In genomic region chr9:127113540-127113928, GRCh38 we compare ENCODE assay signal across 24 cellular contexts. TPM values are rescaled to one million over a fixed set of nuclear protein-coding genes. Genes with fewer than 3 reads are reported as not detected.
"Had no signal": no experiment of that assay in that cellular context is flagged by ENCODE, and none has a peak within 500 bp of the region (broad histone marks: within the 10 kb centered on the region; RNA-seq: fewer than 3 reads in every experiment).

No MANE protein-coding gene starts in this region.

- H3K4me3 ChIP-seq: adrenal gland, esophagus muscularis mucosa, lung, mucosa of descending colon, right lobe of liver, smooth muscle cell, thoracic aorta, uterus had no signal

- ATAC-seq: left lobe of liver; mucosa of descending colon; right lobe of liver; stimulated activated naive B cell treated with anti-CD40 and anti-IgM and Interleukin-4, amounts not matched to agents 10 μg/mL and 1 μg/mL and 100 μg/mL, for 72 hours had no signal

- H3K27ac ChIP-seq: adrenal gland, right lobe of liver, thoracic aorta had no signal

- H3K4me1 ChIP-seq: adrenal gland, right lobe of liver had no signal

- H3K9me3 ChIP-seq: adrenal gland, esophagus muscularis mucosa, mucosa of descending colon, right lobe of liver, thoracic aorta, uterus had no signal

- DNase-seq: activated CD4-positive, alpha-beta T cell treated with anti-CD3 and anti-CD28 coated beads for 4 hours; activated CD4-positive, alpha-beta T cell treated with anti-CD3 and anti-CD28 coated beads, Interleukin-2, amount 50 U/mL, for 4 hours; activated CD8-positive, alpha-beta memory T cell treated with anti-CD3 and anti-CD28 coated beads for 24 hours; activated effector memory CD4-positive, alpha-beta T cell treated with Interleukin-2 at 50 U/mL for 16 hours; activated naive CD4-positive, alpha-beta T cell treated with anti-CD3 and anti-CD28 coated beads for 36 hours; activated naive CD8-positive, alpha-beta T cell treated with anti-CD3 and anti-CD28 coated beads for 36 hours; adrenal gland; cortex of kidney; foreskin melanocyte; kidney glomerular epithelial cell; mucosa of descending colon; right lobe of liver; stimulated activated CD4-positive, alpha-beta T cell treated with anti-CD3 and anti-CD28 coated beads, Interleukin-1b, Interleukin-23, amount 100 ng/mL, for 48 hours; stimulated activated CD4-positive, alpha-beta T cell treated with anti-CD3 and anti-CD28 coated beads, Interleukin-4, amount 100 ng/mL, for 4 hours; stimulated activated CD8-positive, alpha-beta memory T cell treated with anti-CD3 and anti-CD28 coated beads, Interleukin-4, amount 100 ng/mL, for 48 hours; stimulated activated naive B cell treated with anti-CD40 and anti-IgM and Interleukin-4, amounts not matched to agents 10 μg/mL and 1 μg/mL and 100 μg/mL, for 72 hours; trophoblast cell; uterus had no signal

- H3K27me3 ChIP-seq: adrenal gland, esophagus muscularis mucosa, right lobe of liver, uterus had no signal

- H3K36me3 ChIP-seq: adrenal gland, right lobe of liver, thoracic aorta, uterus had no signal

RNA-seq across cellular contexts. Expression of gene ANGPTL2, which starts 8.9 kb away (rescaled TPM):
- total RNA-seq: activated naive CD4-positive, alpha-beta T cell treated with anti-CD3 and anti-CD28 coated beads for 36 hours; activated naive CD8-positive, alpha-beta T cell treated with anti-CD3 and anti-CD28 coated beads for 36 hours; T-helper 1 cell treated with Interleukin-12 subunit alpha and Interleukin-12 subunit beta and Interleukin-4 antibody, amounts not matched to agents 30 ng/mL and 1 ng/mL, for 36 hours had no signal
